Comparison of ENCODE assay signal across 17 cellular contexts in genomic region chr11:114057605-114058004, GRCh38. TPM values are rescaled to one million over a fixed set of nuclear protein-coding genes. Genes with fewer than 3 reads are reported as not detected.
DNase-seq lines count a peak whose midpoint lies in the region; ATAC-seq and TF ChIP-seq lines count a peak whose summit lies in the region.
"Had no signal": no experiment of that assay in that cellular context is flagged by ENCODE, and none has a peak within 500 bp of the region (broad histone marks: within the 10 kb centered on the region; RNA-seq: fewer than 3 reads in every experiment).

No MANE protein-coding gene starts in this region.

- no peak overlapping the region for H3K27ac Mint-ChIP-seq in CD4-positive, alpha-beta T cell
- peak overlapping the region in 2 of 6 donors; percentile 48 to 49 for H3K27ac Mint-ChIP-seq in immature natural killer cell

- intact Hi-C loops in CD4-positive, alpha-beta T cell (cut with DNase I, micrococcal nuclease): loop anchor here in 1 of 2 experiments (5.0 kb wide), 1 partner anchor 140 kb away; no protein-coding TSS in a partner anchor
- intact Hi-C loops in spleen (cut with DNase I; ENCODE audit: low total_unique reads): no loop called here

- peaks cover 4 to 57% (median 28%) of the 10 kb centered on the region in 6 donors for H3K4me1 ChIP-seq in spleen

- no peak for DNase-seq in CD4-positive, alpha-beta T cell
- DNase-seq in NCI-H2227 treated with DMSO at 0.1 percent for 48 hours (lab: John Stamatoyannopoulos, UW): peak; percentile 25
- DNase-seq in immature natural killer cell: no peak
- DNase-seq in spleen: no peak
- DNase-seq in AML-193 (lab: John Stamatoyannopoulos, UW): no peak
- DNase-seq in RWPE1 (ENCODE audit: low spot score): no peak
- DNase-seq: activated CD4-positive, alpha-beta T cell treated with anti-CD3 and anti-CD28 coated beads for 1 hour; GF-D8; NCI-H1436 treated with DMSO at 0.1 percent for 48 hours; NCI-H446 treated with DMSO at 0.1 percent for 48 hours; SIG-M5; stimulated activated naive CD8-positive, alpha-beta T cell treated with anti-CD3 and anti-CD28 coated beads, Interleukin-15, Interleukin-2, amounts not matched to agents 100 U/mL and 50 U/mL, for 24 hours; T-helper 2 cell had no signal

- WGBS in spleen, 5 donors: 56 to 100% (median 95%) methylated on average over 1 of the region's 1 CpG

- peaks cover 25% of the 10 kb centered on the region for H3K27me3 ChIP-seq in CD4-positive, alpha-beta T cell (ENCODE audit: control insufficient read depth, insufficient read depth, low read length)
- peaks cover 0 to 56% (median 14%) of the 10 kb centered on the region in 7 donors for H3K27me3 ChIP-seq in spleen (replicated peaks in 1 of 7)
- H3K27me3 ChIP-seq: body of pancreas had no signal

- no peak overlapping the region for H3K4me3 ChIP-seq in spleen
- H3K4me3 ChIP-seq: body of pancreas had no signal

- TF ChIP-seq POLR2A in spleen (IDR thresholded peaks at IDR 0.05): no peak

- peaks cover 9% of the 10 kb centered on the region for H3K4me1 Mint-ChIP-seq in CD4-positive, alpha-beta T cell (ENCODE audit: low read depth)
- peaks cover 19 to 27% of the 10 kb centered on the region in 2 donors for H3K4me1 Mint-ChIP-seq in immature natural killer cell

- CTCF ChIA-PET in CD4-positive, alpha-beta T cell (lab: Charles Lee): no interaction called here
- CTCF ChIA-PET in RWPE1 (lab: Yijun Ruan, JAX): interaction anchor here (0.5 kb wide), 1 partner anchor 164 kb away, joined by 3 read pairs; no protein-coding TSS in a partner anchor

- no peaks in the 10 kb centered on the region for H3K9me3 Mint-ChIP-seq in CD4-positive, alpha-beta T cell
- no peaks in the 10 kb centered on the region for H3K9me3 Mint-ChIP-seq in immature natural killer cell

- ATAC-seq in CD4-positive, alpha-beta T cell (ENCODE audit: poor library complexity): no peak
- no peak for ATAC-seq in HG03354 (IDR thresholded peaks at IDR 0.05; ENCODE audit: poor library complexity, severe bottlenecking, unreplicated experiment)
- no peak for ATAC-seq in HG02610 (IDR thresholded peaks at IDR 0.05; ENCODE audit: unreplicated experiment)
- ATAC-seq: body of pancreas; stimulated activated naive CD8-positive, alpha-beta T cell treated with anti-CD3 and anti-CD28 coated beads, Interleukin-15, Interleukin-2, amounts not matched to agents 100 U/mL and 50 U/mL, for 24 hours had no signal

- peak overlapping the region; percentile 67 for H3K4me3 Mint-ChIP-seq in CD4-positive, alpha-beta T cell
- H3K4me3 Mint-ChIP-seq in immature natural killer cell: peak overlapping the region; percentile 27 to 99 (median 80)

- peaks cover 0 to under 1% (median 0%) of the 10 kb centered on the region in 6 donors for H3K36me3 ChIP-seq in spleen

- peaks cover 65% of the 10 kb centered on the region for H3K27me3 Mint-ChIP-seq in CD4-positive, alpha-beta T cell
- H3K27me3 Mint-ChIP-seq in immature natural killer cell (ENCODE audit: low read depth in 3 of 3): peaks cover 16 to 25% (median 19%) of the 10 kb centered on the region in 3 donors

- H3K9me3 ChIP-seq in CD4-positive, alpha-beta T cell (ENCODE audit: control insufficient read depth, low read length): no peaks in the 10 kb centered on the region
- no peaks in the 10 kb centered on the region for H3K9me3 ChIP-seq in spleen
- H3K9me3 ChIP-seq: body of pancreas had no signal

- no peak overlapping the region for H3K27ac ChIP-seq in CD4-positive, alpha-beta T cell (ENCODE audit: low read depth, low read length)
- H3K27ac ChIP-seq in spleen: peak overlapping the region in 5 of 8 donors; percentile 2 to 25 (median 23)
- H3K27ac ChIP-seq in RWPE1: no peak overlapping the region
- H3K27ac ChIP-seq: body of pancreas had no signal

- no peak for TF ChIP-seq CTCF in CD4-positive, alpha-beta T cell (IDR thresholded peaks at IDR 0.05)
- TF ChIP-seq CTCF in spleen (IDR thresholded peaks at IDR 0.05 in 8 of 11, conservative IDR thresholded peaks at IDR 0.05 in 3 of 11) (no peak), RWPE1 (conservative IDR thresholded peaks at IDR 0.05; ENCODE audit: low read depth) (no peak)

- POLR2A ChIA-PET in CD4-positive, alpha-beta T cell (lab: Charles Lee): interaction anchor here (1.5 kb wide), 1 partner anchor 16 kb away, joined by 4 read pairs; no protein-coding TSS in a partner anchor
- POLR2A ChIA-PET in RWPE1 (lab: Yijun Ruan, JAX; ENCODE audit: low non-redundant PET): no interaction called here

- H3K36me3 Mint-ChIP-seq in CD4-positive, alpha-beta T cell (ENCODE audit: low read depth): no peaks in the 10 kb centered on the region
- peaks cover 0 to 4% (median 0%) of the 10 kb centered on the region in 3 donors for H3K36me3 Mint-ChIP-seq in immature natural killer cell

RNA-seq across cellular contexts. Expression of gene ZBTB16, which starts 1.9 kb away (rescaled TPM):
- 10 to 100 TPM; 19.1 to 20.6 TPM for total RNA-seq in CD4-positive, alpha-beta T cell
- 100 to 1,000 TPM in 1 of 3 donors, 10 to 100 TPM in 2; 90.4 to 197 (median 92.5) TPM for polyA plus RNA-seq in immature natural killer cell
- total RNA-seq in spleen: 10 to 100 TPM in 6 of 7 donors, 1 to 10 TPM in 1; 8.4 to 85.6 (median 81.9) TPM
- 1 to 10 TPM; 1.5 to 9.2 (median 2.8) TPM for polyA plus RNA-seq in spleen
- total RNA-seq: H7 had no signal

Comparison
In these comparisons a context has a peak if more than half of its experiments do, and no peak if none do; other contexts are left out.
1. H3K27ac ChIP-seq: peak in spleen (5 of 8); none in CD4-positive, alpha-beta T cell (single experiment) and RWPE1 (single experiment).